15 cellular contexts compared by ENCODE assay signal in the genomic region with DNA sequence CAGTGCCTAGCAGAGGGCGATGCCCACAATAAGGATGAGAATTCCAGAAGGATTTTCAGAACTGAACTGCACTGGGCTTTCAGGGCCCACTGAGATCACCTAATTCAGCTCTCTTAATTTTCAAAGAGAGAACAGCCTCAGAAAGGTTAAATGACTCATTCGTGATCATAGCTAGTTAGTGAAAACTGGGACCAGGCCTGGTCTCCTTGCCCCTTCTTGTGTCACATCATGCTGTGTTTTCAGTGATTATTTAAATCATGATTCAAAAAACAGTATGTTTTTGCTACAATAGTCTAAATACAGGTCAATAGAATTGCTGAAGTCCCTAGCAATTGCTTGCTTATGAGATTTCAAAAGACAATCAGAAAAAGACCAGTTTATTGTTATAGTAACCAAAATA. TPM values are rescaled to one million over a fixed set of nuclear protein-coding genes. Genes with fewer than 3 reads are reported as not detected.
DNase-seq lines count a peak whose midpoint lies in the region; ATAC-seq and TF ChIP-seq lines count a peak whose summit lies in the region.
"Had no signal": no experiment of that assay in that cellular context is flagged by ENCODE, and none has a peak within 500 bp of the region (broad histone marks: within the 10 kb centered on the region; RNA-seq: fewer than 3 reads in every experiment).

No MANE protein-coding gene starts in this region.

- peaks cover 22% of the 10 kb centered on the region for H3K36me3 Mint-ChIP-seq in activated CD4-positive, alpha-beta memory T cell treated with anti-CD3 and anti-CD28 coated beads for 36 hours
- peaks cover 44% of the 10 kb centered on the region for H3K36me3 Mint-ChIP-seq in activated CD4-positive, alpha-beta memory T cell treated with anti-CD3 and anti-CD28 coated beads, Interleukin-2, amount 10 ng/mL, durations not matched to agents 7 days and 5 days (ENCODE audit: low read depth)
- H3K36me3 Mint-ChIP-seq in HFFc6 (ENCODE audit: low read depth), result peaks cover 17% of the 10 kb centered on the region
- H3K36me3 Mint-ChIP-seq in activated T-helper 17 cell treated with anti-CD3 and anti-CD28 coated beads, Interleukin-2, amount 50 U/mL, for 72 hours (ENCODE audit: low read depth), result peaks cover 56% of the 10 kb centered on the region
- H3K36me3 Mint-ChIP-seq in neural crest cell (ENCODE audit: low read depth), result peaks cover 6% of the 10 kb centered on the region
- H3K36me3 Mint-ChIP-seq in Calu3 (ENCODE audit: insufficient read depth, unreplicated experiment), result peaks cover 46% of the 10 kb centered on the region

- intact Hi-C loops in activated CD4-positive, alpha-beta memory T cell treated with anti-CD3 and anti-CD28 coated beads for 36 hours (cut with micrococcal nuclease), result no loop called here
- intact Hi-C loops in Calu3 (cut with micrococcal nuclease; ENCODE audit: unreplicated experiment), result no loop called here

- no peak for ATAC-seq in activated T-helper 17 cell treated with anti-CD3 and anti-CD28 coated beads, Interleukin-2, amount 50 U/mL, for 72 hours (replicated peaks)
- ATAC-seq in HG03025 (IDR thresholded peaks at IDR 0.05; ENCODE audit: low FRiP score, unreplicated experiment), result no peak

- no peaks in the 10 kb centered on the region for H3K9me3 Mint-ChIP-seq in activated CD4-positive, alpha-beta memory T cell treated with anti-CD3 and anti-CD28 coated beads for 36 hours
- no peaks in the 10 kb centered on the region for H3K9me3 Mint-ChIP-seq in activated CD4-positive, alpha-beta memory T cell treated with anti-CD3 and anti-CD28 coated beads, Interleukin-2, amount 10 ng/mL, durations not matched to agents 7 days and 5 days
- H3K9me3 Mint-ChIP-seq in HFFc6 (no peaks in the 10 kb centered on the region), neural crest cell (peaks cover 3% of the 10 kb centered on the region), Calu3 (ENCODE audit: low read depth, unreplicated experiment) (no peaks in the 10 kb centered on the region)
- H3K9me3 Mint-ChIP-seq in activated T-helper 17 cell treated with anti-CD3 and anti-CD28 coated beads, Interleukin-2, amount 50 U/mL, for 72 hours, result no peaks in the 10 kb centered on the region

- no peaks in the 10 kb centered on the region for H3K27me3 Mint-ChIP-seq in activated CD4-positive, alpha-beta memory T cell treated with anti-CD3 and anti-CD28 coated beads for 36 hours
- no peaks in the 10 kb centered on the region for H3K27me3 Mint-ChIP-seq in activated CD4-positive, alpha-beta memory T cell treated with anti-CD3 and anti-CD28 coated beads, Interleukin-2, amount 10 ng/mL, durations not matched to agents 7 days and 5 days
- H3K27me3 Mint-ChIP-seq in HFFc6 (ENCODE audit: insufficient read depth) (peaks cover 1% of the 10 kb centered on the region), neural crest cell (ENCODE audit: low read depth) (no peaks in the 10 kb centered on the region), Calu3 (ENCODE audit: unreplicated experiment) (no peaks in the 10 kb centered on the region)
- H3K27me3 Mint-ChIP-seq in activated T-helper 17 cell treated with anti-CD3 and anti-CD28 coated beads, Interleukin-2, amount 50 U/mL, for 72 hours, result no peaks in the 10 kb centered on the region

- H3K27ac Mint-ChIP-seq in activated CD4-positive, alpha-beta memory T cell treated with anti-CD3 and anti-CD28 coated beads for 36 hours, result no peak overlapping the region
- H3K27ac Mint-ChIP-seq in activated CD4-positive, alpha-beta memory T cell treated with anti-CD3 and anti-CD28 coated beads, Interleukin-2, amount 10 ng/mL, durations not matched to agents 7 days and 5 days, result no peak overlapping the region
- H3K27ac Mint-ChIP-seq in HFFc6 (peak overlapping the region; percentile 44), neural crest cell (ENCODE audit: unreplicated experiment) (no peak overlapping the region), Calu3 (ENCODE audit: unreplicated experiment) (no peak overlapping the region)
- peak overlapping the region; percentile 14 for H3K27ac Mint-ChIP-seq in activated T-helper 17 cell treated with anti-CD3 and anti-CD28 coated beads, Interleukin-2, amount 50 U/mL, for 72 hours

- POLR2A ChIA-PET in activated CD4-positive, alpha-beta memory T cell treated with anti-CD3 and anti-CD28 coated beads for 36 hours (lab: Charles Lee), result no interaction called here
- POLR2A ChIA-PET in activated CD4-positive, alpha-beta memory T cell treated with anti-CD3 and anti-CD28 coated beads, Interleukin-2, amount 10 ng/mL, durations not matched to agents 7 days and 5 days (lab: Charles Lee), result no interaction called here

- no peak for DNase-seq in activated CD4-positive, alpha-beta memory T cell treated with anti-CD3 and anti-CD28 coated beads for 36 hours
- DNase-seq in activated CD4-positive, alpha-beta memory T cell treated with anti-CD3 and anti-CD28 coated beads, Interleukin-2, amount 10 ng/mL, durations not matched to agents 7 days and 5 days, result no peak
- DNase-seq in HFFc6 (no peak), neural crest cell (ENCODE audit: low read depth, low spot score) (no peak), Calu3 (no peak), UCSD-AML1 (lab: John Stamatoyannopoulos, UW; ENCODE audit: unreplicated experiment) (no peak)
- DNase-seq: ACHN; activated CD8-positive, alpha-beta memory T cell treated with anti-CD3 and anti-CD28 coated beads for 24 hours; activated naive CD4-positive, alpha-beta T cell treated with anti-CD3 and anti-CD28 coated beads, Interleukin-2, amount 50 U/mL, for 16 hours; H7; kidney; NCI-H187; NCI-H446 had no signal

- TF ChIP-seq CTCF in HFFc6 (IDR thresholded peaks at IDR 0.05) (no peak), neural crest cell (conservative IDR thresholded peaks at IDR 0.05) (no peak), Calu3 (IDR thresholded peaks at IDR 0.05; ENCODE audit: unreplicated experiment) (no peak)

- CTCF ChIA-PET in activated CD4-positive, alpha-beta memory T cell treated with anti-CD3 and anti-CD28 coated beads for 36 hours (lab: Charles Lee), result interaction anchor here (1.0 kb wide), 1 partner anchor 311 kb away, joined by 3 read pairs; no protein-coding TSS in a partner anchor
- CTCF ChIA-PET in activated CD4-positive, alpha-beta memory T cell treated with anti-CD3 and anti-CD28 coated beads, Interleukin-2, amount 10 ng/mL, durations not matched to agents 7 days and 5 days (lab: Charles Lee), result interaction anchor here (1.1 to 1.5 kb wide), 2 partner anchors 31 to 32 kb away, joined by 3 to 4 read pairs; no protein-coding TSS in a partner anchor
- CTCF ChIA-PET in Calu3 (lab: Charles Lee), result no interaction called here

- peaks cover 27% of the 10 kb centered on the region for H3K4me1 Mint-ChIP-seq in activated CD4-positive, alpha-beta memory T cell treated with anti-CD3 and anti-CD28 coated beads for 36 hours (ENCODE audit: low read depth)
- peaks cover 50% of the 10 kb centered on the region for H3K4me1 Mint-ChIP-seq in activated CD4-positive, alpha-beta memory T cell treated with anti-CD3 and anti-CD28 coated beads, Interleukin-2, amount 10 ng/mL, durations not matched to agents 7 days and 5 days
- H3K4me1 Mint-ChIP-seq in HFFc6 (ENCODE audit: low read depth), result peaks cover 52% of the 10 kb centered on the region
- peaks cover 21% of the 10 kb centered on the region for H3K4me1 Mint-ChIP-seq in activated T-helper 17 cell treated with anti-CD3 and anti-CD28 coated beads, Interleukin-2, amount 50 U/mL, for 72 hours
- H3K4me1 Mint-ChIP-seq in neural crest cell, result peaks cover 28% of the 10 kb centered on the region
- H3K4me1 Mint-ChIP-seq in Calu3 (ENCODE audit: low read depth, unreplicated experiment), result peaks cover 16% of the 10 kb centered on the region

- no TSS peak for BruUV-seq in Calu3 (replicated peaks; lab: Mats Ljungman, UMichigan)

- H3K4me3 Mint-ChIP-seq in activated CD4-positive, alpha-beta memory T cell treated with anti-CD3 and anti-CD28 coated beads for 36 hours, result peak overlapping the region; percentile 16
- H3K4me3 Mint-ChIP-seq in activated CD4-positive, alpha-beta memory T cell treated with anti-CD3 and anti-CD28 coated beads, Interleukin-2, amount 10 ng/mL, durations not matched to agents 7 days and 5 days, result no peak overlapping the region
- H3K4me3 Mint-ChIP-seq in HFFc6 (peak overlapping the region; percentile 91), neural crest cell (peak overlapping the region; percentile 86), Calu3 (ENCODE audit: low read depth, unreplicated experiment) (no peak overlapping the region)
- peak overlapping the region; percentile 88 for H3K4me3 Mint-ChIP-seq in activated T-helper 17 cell treated with anti-CD3 and anti-CD28 coated beads, Interleukin-2, amount 50 U/mL, for 72 hours

RNA-seq across cellular contexts. Expression of gene PABIR2, which starts 2.3 kb away (rescaled TPM):
- 10 to 100 TPM; 46.5 to 53.3 TPM for total RNA-seq in activated CD4-positive, alpha-beta memory T cell treated with anti-CD3 and anti-CD28 coated beads for 36 hours
- 10 to 100 TPM; 55.3 to 57.3 TPM for total RNA-seq in activated CD4-positive, alpha-beta memory T cell treated with anti-CD3 and anti-CD28 coated beads, Interleukin-2, amount 10 ng/mL, durations not matched to agents 7 days and 5 days
- 10 to 100 TPM; 18.8 to 26.3 (median 24.8) TPM for total RNA-seq in HFFc6 (2021; fragmentation: NEBNext Ultra II Directional; extraction: Animal tissue kit (Norgen Biotek cat#: 25700))
- total RNA-seq in activated T-helper 17 cell treated with anti-CD3 and anti-CD28 coated beads, Interleukin-2, amount 50 U/mL, for 72 hours, result 10 to 100 TPM; 46.1 to 52.1 TPM
- total RNA-seq in neural crest cell (24.3 and 29.7 TPM in 2 replicates), Calu3 (2022) (45.7 and 54.2 TPM in 2 replicates)

Comparison
In these comparisons a context has a peak if more than half of its experiments do, and no peak if none do; other contexts are left out.
1. H3K4me3 Mint-ChIP-seq: peak in activated CD4-positive, alpha-beta memory T cell treated with anti-CD3 and anti-CD28 coated beads for 36 hours (single experiment), HFFc6 (single experiment), activated T-helper 17 cell treated with anti-CD3 and anti-CD28 coated beads, Interleukin-2, amount 50 U/mL, for 72 hours (single experiment) and neural crest cell (single experiment); none in activated CD4-positive, alpha-beta memory T cell treated with anti-CD3 and anti-CD28 coated beads, Interleukin-2, amount 10 ng/mL, durations not matched to agents 7 days and 5 days (single experiment) and Calu3 (single experiment).
2. H3K27ac Mint-ChIP-seq: peak in HFFc6 (single experiment) and activated T-helper 17 cell treated with anti-CD3 and anti-CD28 coated beads, Interleukin-2, amount 50 U/mL, for 72 hours (single experiment); none in activated CD4-positive, alpha-beta memory T cell treated with anti-CD3 and anti-CD28 coated beads for 36 hours (single experiment), activated CD4-positive, alpha-beta memory T cell treated with anti-CD3 and anti-CD28 coated beads, Interleukin-2, amount 10 ng/mL, durations not matched to agents 7 days and 5 days (single experiment), neural crest cell (single experiment) and Calu3 (single experiment).